1 cellular context compared by ENCODE assay signal in the genomic region with DNA sequence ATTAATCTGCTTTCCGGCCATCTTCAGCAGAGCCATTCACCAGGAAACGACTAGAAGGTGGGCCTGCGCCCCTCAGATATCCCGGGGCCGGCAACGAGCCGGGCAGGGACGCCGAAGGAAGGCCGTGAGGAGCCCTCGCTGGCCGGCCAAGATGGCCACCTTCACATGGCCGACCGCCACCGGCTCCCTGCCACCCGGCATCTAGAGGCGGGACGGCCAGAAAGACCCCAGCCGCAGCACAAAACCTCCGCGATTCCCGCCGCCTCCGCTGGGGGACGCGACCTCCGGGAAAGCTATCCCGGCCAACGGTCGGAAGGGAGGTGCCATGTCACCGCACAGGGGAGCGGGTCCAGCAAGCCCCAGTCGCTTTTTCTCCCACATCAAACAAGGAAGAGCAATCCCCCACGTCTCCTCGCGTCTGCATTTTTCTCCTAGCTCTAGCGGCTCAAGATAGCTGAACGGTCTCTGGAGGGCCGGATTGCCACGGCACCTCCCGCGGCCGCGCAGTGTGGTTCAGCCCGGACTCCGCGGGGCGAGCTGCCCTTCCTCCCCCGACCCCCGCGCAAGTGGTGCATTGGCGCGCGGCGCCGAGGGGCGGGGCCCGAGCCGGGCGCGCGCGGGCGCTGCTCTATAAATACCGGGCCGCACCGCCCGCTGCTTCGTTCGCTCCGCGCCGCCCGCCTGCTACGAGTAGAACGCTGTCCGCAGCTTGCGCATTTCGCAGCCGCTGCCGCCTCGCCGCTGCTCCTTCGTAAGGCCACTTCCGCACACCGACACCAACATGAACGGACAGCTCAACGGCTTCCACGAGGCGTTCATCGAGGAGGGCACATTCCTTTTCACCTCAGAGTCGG.
TF ChIP-seq lines count a peak whose summit lies in the region.

A gene (plus strand): TSS at position 662 of the 854 bp plus-strand sequence. CDS start 120 bp downstream, at position 782.

TF ChIP-seq in HEK293, 187 proteins besides CTCF, POLR2A, EP300 and RAD21 (continued from another document and continues in another):
- TF ChIP-seq, protein P1, sequence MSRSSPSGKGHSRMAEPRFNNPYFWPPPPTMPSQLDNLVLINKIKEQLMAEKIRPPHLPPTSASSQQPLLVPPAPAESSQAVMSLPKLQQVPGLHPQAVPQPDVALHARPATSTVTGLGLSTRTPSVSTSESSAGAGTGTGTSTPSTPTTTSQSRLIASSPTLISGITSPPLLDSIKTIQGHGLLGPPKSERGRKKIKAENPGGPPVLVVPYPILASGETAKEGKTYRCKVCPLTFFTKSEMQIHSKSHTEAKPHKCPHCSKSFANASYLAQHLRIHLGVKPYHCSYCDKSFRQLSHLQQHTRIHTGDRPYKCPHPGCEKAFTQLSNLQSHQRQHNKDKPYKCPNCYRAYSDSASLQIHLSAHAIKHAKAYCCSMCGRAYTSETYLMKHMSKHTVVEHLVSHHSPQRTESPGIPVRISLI (tag by site-specific recombination; IDR thresholded peaks at IDR 0.05), result no peak
- TF ChIP-seq ZNF146 (tag by site-specific recombination; IDR thresholded peaks at IDR 0.05), result no peak
- no peak for TF ChIP-seq MYNN (tag by site-specific recombination; IDR thresholded peaks at IDR 0.05; ENCODE audit: borderline replicate concordance)
- TF ChIP-seq, protein P2, sequence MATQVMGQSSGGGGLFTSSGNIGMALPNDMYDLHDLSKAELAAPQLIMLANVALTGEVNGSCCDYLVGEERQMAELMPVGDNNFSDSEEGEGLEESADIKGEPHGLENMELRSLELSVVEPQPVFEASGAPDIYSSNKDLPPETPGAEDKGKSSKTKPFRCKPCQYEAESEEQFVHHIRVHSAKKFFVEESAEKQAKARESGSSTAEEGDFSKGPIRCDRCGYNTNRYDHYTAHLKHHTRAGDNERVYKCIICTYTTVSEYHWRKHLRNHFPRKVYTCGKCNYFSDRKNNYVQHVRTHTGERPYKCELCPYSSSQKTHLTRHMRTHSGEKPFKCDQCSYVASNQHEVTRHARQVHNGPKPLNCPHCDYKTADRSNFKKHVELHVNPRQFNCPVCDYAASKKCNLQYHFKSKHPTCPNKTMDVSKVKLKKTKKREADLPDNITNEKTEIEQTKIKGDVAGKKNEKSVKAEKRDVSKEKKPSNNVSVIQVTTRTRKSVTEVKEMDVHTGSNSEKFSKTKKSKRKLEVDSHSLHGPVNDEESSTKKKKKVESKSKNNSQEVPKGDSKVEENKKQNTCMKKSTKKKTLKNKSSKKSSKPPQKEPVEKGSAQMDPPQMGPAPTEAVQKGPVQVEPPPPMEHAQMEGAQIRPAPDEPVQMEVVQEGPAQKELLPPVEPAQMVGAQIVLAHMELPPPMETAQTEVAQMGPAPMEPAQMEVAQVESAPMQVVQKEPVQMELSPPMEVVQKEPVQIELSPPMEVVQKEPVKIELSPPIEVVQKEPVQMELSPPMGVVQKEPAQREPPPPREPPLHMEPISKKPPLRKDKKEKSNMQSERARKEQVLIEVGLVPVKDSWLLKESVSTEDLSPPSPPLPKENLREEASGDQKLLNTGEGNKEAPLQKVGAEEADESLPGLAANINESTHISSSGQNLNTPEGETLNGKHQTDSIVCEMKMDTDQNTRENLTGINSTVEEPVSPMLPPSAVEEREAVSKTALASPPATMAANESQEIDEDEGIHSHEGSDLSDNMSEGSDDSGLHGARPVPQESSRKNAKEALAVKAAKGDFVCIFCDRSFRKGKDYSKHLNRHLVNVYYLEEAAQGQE (tag by site-specific recombination; IDR thresholded peaks at IDR 0.05), result 0 out of 2 replicates have a peak, but pooled peaks have one; percentile 18
- TF ChIP-seq ZNF133 (tag by site-specific recombination; IDR thresholded peaks at IDR 0.05), result no peak
- TF ChIP-seq, protein P3, sequence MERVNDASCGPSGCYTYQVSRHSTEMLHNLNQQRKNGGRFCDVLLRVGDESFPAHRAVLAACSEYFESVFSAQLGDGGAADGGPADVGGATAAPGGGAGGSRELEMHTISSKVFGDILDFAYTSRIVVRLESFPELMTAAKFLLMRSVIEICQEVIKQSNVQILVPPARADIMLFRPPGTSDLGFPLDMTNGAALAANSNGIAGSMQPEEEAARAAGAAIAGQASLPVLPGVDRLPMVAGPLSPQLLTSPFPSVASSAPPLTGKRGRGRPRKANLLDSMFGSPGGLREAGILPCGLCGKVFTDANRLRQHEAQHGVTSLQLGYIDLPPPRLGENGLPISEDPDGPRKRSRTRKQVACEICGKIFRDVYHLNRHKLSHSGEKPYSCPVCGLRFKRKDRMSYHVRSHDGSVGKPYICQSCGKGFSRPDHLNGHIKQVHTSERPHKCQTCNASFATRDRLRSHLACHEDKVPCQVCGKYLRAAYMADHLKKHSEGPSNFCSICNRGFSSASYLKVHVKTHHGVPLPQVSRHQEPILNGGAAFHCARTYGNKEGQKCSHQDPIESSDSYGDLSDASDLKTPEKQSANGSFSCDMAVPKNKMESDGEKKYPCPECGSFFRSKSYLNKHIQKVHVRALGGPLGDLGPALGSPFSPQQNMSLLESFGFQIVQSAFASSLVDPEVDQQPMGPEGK (tag by site-specific recombination; IDR thresholded peaks at IDR 0.05), result peak; percentile 95
- TF ChIP-seq ZNF48 (tag by site-specific recombination; IDR thresholded peaks at IDR 0.05), result no peak
- TF ChIP-seq ZNF654 (tag by site-specific recombination; IDR thresholded peaks at IDR 0.05; ENCODE audit: low read depth), result no peak
- TF ChIP-seq ZNF184 (tag by site-specific recombination; IDR thresholded peaks at IDR 0.05), result no peak; the same call in 1 of the 2 replicates
- no peak for TF ChIP-seq ZNF747 (tag by site-specific recombination; IDR thresholded peaks at IDR 0.05)
- TF ChIP-seq ZBTB8A (tag by site-specific recombination; IDR thresholded peaks at IDR 0.05), result no peak; the same call in none of the 2 replicates
- TF ChIP-seq TRIM28 (IDR thresholded peaks at IDR 0.05; ENCODE audit: borderline replicate concordance, low read length), result peak; percentile 34; the same call in 1 of the 2 replicates
- TF ChIP-seq ZNF302 (tag by site-specific recombination; IDR thresholded peaks at IDR 0.05; ENCODE audit: low read depth), result no peak
- TF ChIP-seq ZNF624 (tag by site-specific recombination; IDR thresholded peaks at IDR 0.05), result no peak
- TF ChIP-seq, protein P4, sequence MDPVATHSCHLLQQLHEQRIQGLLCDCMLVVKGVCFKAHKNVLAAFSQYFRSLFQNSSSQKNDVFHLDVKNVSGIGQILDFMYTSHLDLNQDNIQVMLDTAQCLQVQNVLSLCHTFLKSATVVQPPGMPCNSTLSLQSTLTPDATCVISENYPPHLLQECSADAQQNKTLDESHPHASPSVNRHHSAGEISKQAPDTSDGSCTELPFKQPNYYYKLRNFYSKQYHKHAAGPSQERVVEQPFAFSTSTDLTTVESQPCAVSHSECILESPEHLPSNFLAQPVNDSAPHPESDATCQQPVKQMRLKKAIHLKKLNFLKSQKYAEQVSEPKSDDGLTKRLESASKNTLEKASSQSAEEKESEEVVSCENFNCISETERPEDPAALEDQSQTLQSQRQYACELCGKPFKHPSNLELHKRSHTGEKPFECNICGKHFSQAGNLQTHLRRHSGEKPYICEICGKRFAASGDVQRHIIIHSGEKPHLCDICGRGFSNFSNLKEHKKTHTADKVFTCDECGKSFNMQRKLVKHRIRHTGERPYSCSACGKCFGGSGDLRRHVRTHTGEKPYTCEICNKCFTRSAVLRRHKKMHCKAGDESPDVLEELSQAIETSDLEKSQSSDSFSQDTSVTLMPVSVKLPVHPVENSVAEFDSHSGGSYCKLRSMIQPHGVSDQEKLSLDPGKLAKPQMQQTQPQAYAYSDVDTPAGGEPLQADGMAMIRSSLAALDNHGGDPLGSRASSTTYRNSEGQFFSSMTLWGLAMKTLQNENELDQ (tag by site-specific recombination; IDR thresholded peaks at IDR 0.05; ENCODE audit: low read depth), result peak; percentile 66; the same call in 1 of the 2 replicates
- TF ChIP-seq ZNF24 (tag by site-specific recombination; IDR thresholded peaks at IDR 0.05), result 0 out of 2 replicates have a peak, but pooled peaks have one; percentile 57
- TF ChIP-seq, protein P5, sequence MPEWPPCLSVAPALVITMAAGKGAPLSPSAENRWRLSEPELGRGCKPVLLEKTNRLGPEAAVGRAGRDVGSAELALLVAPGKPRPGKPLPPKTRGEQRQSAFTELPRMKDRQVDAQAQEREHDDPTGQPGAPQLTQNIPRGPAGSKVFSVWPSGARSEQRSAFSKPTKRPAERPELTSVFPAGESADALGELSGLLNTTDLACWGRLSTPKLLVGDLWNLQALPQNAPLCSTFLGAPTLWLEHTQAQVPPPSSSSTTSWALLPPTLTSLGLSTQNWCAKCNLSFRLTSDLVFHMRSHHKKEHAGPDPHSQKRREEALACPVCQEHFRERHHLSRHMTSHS (tag by site-specific recombination; IDR thresholded peaks at IDR 0.05), result no peak
- TF ChIP-seq, protein P6, sequence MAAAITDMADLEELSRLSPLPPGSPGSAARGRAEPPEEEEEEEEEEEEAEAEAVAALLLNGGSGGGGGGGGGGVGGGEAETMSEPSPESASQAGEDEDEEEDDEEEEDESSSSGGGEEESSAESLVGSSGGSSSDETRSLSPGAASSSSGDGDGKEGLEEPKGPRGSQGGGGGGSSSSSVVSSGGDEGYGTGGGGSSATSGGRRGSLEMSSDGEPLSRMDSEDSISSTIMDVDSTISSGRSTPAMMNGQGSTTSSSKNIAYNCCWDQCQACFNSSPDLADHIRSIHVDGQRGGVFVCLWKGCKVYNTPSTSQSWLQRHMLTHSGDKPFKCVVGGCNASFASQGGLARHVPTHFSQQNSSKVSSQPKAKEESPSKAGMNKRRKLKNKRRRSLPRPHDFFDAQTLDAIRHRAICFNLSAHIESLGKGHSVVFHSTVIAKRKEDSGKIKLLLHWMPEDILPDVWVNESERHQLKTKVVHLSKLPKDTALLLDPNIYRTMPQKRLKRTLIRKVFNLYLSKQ (tag by site-specific recombination; IDR thresholded peaks at IDR 0.05; ENCODE audit: borderline replicate concordance), result no peak
- TF ChIP-seq, protein P7, sequence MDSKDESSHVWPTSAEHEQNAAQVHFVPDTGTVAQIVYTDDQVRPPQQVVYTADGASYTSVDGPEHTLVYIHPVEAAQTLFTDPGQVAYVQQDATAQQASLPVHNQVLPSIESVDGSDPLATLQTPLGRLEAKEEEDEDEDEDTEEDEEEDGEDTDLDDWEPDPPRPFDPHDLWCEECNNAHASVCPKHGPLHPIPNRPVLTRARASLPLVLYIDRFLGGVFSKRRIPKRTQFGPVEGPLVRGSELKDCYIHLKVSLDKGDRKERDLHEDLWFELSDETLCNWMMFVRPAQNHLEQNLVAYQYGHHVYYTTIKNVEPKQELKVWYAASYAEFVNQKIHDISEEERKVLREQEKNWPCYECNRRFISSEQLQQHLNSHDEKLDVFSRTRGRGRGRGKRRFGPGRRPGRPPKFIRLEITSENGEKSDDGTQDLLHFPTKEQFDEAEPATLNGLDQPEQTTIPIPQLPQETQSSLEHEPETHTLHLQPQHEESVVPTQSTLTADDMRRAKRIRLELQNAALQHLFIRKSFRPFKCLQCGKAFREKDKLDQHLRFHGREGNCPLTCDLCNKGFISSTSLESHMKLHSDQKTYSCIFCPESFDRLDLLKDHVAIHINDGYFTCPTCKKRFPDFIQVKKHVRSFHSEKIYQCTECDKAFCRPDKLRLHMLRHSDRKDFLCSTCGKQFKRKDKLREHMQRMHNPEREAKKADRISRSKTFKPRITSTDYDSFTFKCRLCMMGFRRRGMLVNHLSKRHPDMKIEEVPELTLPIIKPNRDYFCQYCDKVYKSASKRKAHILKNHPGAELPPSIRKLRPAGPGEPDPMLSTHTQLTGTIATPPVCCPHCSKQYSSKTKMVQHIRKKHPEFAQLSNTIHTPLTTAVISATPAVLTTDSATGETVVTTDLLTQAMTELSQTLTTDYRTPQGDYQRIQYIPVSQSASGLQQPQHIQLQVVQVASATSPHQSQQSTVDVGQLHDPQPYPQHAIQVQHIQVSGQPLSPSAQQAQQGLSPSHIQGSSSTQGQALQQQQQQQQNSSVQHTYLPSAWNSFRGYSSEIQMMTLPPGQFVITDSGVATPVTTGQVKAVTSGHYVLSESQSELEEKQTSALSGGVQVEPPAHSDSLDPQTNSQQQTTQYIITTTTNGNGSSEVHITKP (tag by site-specific recombination; IDR thresholded peaks at IDR 0.05), result peak; percentile 100
- no peak for TF ChIP-seq ZNF777 (tag by site-specific recombination; IDR thresholded peaks at IDR 0.05; ENCODE audit: borderline replicate concordance)
- TF ChIP-seq ZNF404 (tag by site-specific recombination; IDR thresholded peaks at IDR 0.05), result no peak
- peak; percentile 47; the same call in 1 of the 2 replicates for TF ChIP-seq KLF10 (tag by site-specific recombination; IDR thresholded peaks at IDR 0.05)
- peak; percentile 67 for TF ChIP-seq ZNF324 (tag by site-specific recombination; IDR thresholded peaks at IDR 0.05)
- TF ChIP-seq ZNF16 (tag by site-specific recombination; IDR thresholded peaks at IDR 0.05; ENCODE audit: low read depth), result no peak
- TF ChIP-seq ZNF138 (tag by site-specific recombination; IDR thresholded peaks at IDR 0.05; ENCODE audit: borderline replicate concordance), result no peak
- TF ChIP-seq KLF9 (tag by site-specific recombination; IDR thresholded peaks at IDR 0.05; ENCODE audit: low read depth), result no peak
- TF ChIP-seq, protein P8, sequence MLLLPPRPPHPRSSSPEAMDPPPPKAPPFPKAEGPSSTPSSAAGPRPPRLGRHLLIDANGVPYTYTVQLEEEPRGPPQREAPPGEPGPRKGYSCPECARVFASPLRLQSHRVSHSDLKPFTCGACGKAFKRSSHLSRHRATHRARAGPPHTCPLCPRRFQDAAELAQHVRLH (tag by site-specific recombination; IDR thresholded peaks at IDR 0.05), result no peak
- TF ChIP-seq, protein P9, sequence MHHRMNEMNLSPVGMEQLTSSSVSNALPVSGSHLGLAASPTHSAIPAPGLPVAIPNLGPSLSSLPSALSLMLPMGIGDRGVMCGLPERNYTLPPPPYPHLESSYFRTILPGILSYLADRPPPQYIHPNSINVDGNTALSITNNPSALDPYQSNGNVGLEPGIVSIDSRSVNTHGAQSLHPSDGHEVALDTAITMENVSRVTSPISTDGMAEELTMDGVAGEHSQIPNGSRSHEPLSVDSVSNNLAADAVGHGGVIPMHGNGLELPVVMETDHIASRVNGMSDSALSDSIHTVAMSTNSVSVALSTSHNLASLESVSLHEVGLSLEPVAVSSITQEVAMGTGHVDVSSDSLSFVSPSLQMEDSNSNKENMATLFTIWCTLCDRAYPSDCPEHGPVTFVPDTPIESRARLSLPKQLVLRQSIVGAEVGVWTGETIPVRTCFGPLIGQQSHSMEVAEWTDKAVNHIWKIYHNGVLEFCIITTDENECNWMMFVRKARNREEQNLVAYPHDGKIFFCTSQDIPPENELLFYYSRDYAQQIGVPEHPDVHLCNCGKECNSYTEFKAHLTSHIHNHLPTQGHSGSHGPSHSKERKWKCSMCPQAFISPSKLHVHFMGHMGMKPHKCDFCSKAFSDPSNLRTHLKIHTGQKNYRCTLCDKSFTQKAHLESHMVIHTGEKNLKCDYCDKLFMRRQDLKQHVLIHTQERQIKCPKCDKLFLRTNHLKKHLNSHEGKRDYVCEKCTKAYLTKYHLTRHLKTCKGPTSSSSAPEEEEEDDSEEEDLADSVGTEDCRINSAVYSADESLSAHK (tag by site-specific recombination; IDR thresholded peaks at IDR 0.05), result no peak
- TF ChIP-seq, protein P10, sequence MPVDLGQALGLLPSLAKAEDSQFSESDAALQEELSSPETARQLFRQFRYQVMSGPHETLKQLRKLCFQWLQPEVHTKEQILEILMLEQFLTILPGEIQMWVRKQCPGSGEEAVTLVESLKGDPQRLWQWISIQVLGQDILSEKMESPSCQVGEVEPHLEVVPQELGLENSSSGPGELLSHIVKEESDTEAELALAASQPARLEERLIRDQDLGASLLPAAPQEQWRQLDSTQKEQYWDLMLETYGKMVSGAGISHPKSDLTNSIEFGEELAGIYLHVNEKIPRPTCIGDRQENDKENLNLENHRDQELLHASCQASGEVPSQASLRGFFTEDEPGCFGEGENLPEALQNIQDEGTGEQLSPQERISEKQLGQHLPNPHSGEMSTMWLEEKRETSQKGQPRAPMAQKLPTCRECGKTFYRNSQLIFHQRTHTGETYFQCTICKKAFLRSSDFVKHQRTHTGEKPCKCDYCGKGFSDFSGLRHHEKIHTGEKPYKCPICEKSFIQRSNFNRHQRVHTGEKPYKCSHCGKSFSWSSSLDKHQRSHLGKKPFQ (tag by site-specific recombination; IDR thresholded peaks at IDR 0.05), result no peak
- TF ChIP-seq ZNF585B (tag by site-specific recombination; IDR thresholded peaks at IDR 0.05), result no peak
- no peak for TF ChIP-seq ZNF248 (tag by site-specific recombination; IDR thresholded peaks at IDR 0.05)
